1 cellular context compared by ENCODE assay signal in the genomic region with DNA sequence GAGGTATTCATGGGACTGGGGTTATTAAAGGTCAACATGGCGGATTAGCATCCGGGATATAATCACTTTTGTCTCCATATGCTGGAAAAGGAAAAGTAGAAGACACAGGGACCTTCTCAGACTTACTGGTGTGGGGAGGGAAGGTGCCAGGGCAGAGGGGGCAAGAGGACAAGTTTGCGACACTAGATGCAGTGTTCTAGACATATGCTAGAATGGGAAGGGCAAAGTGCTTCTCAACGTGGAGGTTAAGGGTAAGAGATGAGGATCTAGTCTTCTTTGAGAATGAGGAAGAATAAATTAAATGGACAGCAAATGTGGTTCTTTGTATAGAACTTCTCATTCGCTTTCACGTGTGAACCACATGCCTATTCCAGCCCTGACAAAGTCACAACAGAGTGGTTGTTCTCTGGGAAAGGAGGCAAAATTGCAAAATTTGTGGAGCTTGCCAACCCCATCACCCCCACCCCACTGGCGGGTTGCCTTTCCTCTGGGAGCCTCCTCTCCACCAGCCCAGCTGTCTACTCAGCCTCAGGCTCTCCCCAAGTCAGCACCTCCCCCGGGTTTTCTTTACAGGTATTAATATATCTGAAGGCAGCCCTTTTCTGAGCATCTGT.
TF ChIP-seq lines count a peak whose summit lies in the region.

No MANE protein-coding gene starts in this region.

TF ChIP-seq in SK-N-SH, 30 proteins besides CTCF, POLR2A, EP300 and RAD21 (continued from another document):
- TF ChIP-seq, protein P1, sequence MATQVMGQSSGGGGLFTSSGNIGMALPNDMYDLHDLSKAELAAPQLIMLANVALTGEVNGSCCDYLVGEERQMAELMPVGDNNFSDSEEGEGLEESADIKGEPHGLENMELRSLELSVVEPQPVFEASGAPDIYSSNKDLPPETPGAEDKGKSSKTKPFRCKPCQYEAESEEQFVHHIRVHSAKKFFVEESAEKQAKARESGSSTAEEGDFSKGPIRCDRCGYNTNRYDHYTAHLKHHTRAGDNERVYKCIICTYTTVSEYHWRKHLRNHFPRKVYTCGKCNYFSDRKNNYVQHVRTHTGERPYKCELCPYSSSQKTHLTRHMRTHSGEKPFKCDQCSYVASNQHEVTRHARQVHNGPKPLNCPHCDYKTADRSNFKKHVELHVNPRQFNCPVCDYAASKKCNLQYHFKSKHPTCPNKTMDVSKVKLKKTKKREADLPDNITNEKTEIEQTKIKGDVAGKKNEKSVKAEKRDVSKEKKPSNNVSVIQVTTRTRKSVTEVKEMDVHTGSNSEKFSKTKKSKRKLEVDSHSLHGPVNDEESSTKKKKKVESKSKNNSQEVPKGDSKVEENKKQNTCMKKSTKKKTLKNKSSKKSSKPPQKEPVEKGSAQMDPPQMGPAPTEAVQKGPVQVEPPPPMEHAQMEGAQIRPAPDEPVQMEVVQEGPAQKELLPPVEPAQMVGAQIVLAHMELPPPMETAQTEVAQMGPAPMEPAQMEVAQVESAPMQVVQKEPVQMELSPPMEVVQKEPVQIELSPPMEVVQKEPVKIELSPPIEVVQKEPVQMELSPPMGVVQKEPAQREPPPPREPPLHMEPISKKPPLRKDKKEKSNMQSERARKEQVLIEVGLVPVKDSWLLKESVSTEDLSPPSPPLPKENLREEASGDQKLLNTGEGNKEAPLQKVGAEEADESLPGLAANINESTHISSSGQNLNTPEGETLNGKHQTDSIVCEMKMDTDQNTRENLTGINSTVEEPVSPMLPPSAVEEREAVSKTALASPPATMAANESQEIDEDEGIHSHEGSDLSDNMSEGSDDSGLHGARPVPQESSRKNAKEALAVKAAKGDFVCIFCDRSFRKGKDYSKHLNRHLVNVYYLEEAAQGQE (IDR thresholded peaks at IDR 0.05; ENCODE audit: low read depth, low read length), result no peak
- no peak for TF ChIP-seq NFIC (IDR thresholded peaks at IDR 0.05; ENCODE audit: borderline replicate concordance)
